ENCODE assay signal across 8 cellular contexts in the genomic region with DNA sequence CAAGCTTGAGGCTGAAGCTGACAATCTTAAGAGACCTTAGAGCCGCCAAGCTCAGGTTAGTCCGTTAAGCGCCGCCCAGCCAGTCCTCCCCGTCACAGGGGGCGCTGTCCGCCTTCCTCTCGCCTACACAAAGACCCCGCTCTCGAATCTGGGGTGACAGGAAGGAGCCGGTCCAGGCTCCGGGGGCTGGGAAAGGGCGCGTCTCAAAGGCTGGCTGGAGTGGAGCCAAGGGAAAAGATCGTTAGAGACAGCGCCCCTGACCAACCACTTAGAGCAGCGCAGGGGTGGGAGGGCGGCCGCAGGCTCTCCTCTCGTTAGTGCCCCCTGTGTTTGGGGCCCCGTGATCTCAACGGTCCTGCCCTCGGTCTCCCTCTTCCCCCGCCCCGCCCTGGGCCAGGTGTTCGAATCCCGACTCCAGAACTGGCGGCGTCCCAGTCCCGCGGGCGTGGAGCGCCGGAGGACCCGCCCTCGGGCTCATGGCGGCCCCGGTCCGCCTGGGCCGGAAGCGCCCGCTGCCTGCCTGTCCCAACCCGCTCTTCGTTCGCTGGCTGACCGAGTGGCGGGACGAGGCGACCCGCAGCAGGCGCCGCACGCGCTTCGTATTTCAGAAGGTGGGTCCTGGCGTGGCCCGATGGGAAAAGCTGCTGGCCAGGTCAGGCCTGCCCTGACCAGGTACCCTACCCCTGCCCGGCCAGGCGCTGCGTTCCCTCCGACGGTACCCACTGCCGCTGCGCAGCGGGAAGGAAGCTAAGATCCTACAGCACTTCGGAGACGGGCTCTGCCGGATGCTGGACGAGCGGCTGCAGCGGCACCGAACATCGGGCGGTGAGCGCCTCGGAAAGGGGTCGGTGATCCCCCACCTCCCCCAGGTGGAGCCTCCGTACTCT.
DNase-seq lines count a peak whose midpoint lies in the region; ATAC-seq and TF ChIP-seq lines count a peak whose summit lies in the region.

A gene with protein sequence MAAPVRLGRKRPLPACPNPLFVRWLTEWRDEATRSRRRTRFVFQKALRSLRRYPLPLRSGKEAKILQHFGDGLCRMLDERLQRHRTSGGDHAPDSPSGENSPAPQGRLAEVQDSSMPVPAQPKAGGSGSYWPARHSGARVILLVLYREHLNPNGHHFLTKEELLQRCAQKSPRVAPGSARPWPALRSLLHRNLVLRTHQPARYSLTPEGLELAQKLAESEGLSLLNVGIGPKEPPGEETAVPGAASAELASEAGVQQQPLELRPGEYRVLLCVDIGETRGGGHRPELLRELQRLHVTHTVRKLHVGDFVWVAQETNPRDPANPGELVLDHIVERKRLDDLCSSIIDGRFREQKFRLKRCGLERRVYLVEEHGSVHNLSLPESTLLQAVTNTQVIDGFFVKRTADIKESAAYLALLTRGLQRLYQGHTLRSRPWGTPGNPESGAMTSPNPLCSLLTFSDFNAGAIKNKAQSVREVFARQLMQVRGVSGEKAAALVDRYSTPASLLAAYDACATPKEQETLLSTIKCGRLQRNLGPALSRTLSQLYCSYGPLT (plus strand): TSS at position 156 of the 887 bp plus-strand sequence. CDS start 321 bp downstream, at position 477.

- no peaks in the 10 kb centered on the region for H3K27me3 ChIP-seq in MM.1S (replicated peaks; ENCODE audit: insufficient read depth, low read length)

- H3K4me3 ChIP-seq in MM.1S (ENCODE audit: low read length) = peak within 1 kb of the TSS; percentile 99
- peak within 1 kb of the TSS; percentile 96 for H3K4me3 ChIP-seq in fibroblast of pulmonary artery (replicated peaks; ENCODE audit: low read depth, low read length)

- peaks cover 52% of the 10 kb centered on the region for H3K79me2 ChIP-seq in MM.1S (ENCODE audit: low read length)

- H3K9ac ChIP-seq in MM.1S (ENCODE audit: low read length) = peak within 1 kb of the TSS; percentile 93

- peaks cover 29% of the 10 kb centered on the region for H3K36me3 Mint-ChIP-seq in nephron (ENCODE audit: low read depth)

- peak within 1 kb of the TSS; percentile 90 to 93 (median 92) for H3K4me3 Mint-ChIP-seq in nephron

- H3K4me1 ChIP-seq in MM.1S (ENCODE audit: low read length) = peaks cover 16% of the 10 kb centered on the region

- peaks cover 27% of the 10 kb centered on the region for H3K4me1 Mint-ChIP-seq in nephron

- H4K20me1 ChIP-seq in MM.1S (ENCODE audit: insufficient read depth, low read length) = peaks cover 13% of the 10 kb centered on the region

- H3K27ac Mint-ChIP-seq in nephron = peak within 1 kb of the TSS; percentile 97 to 99 (median 99)

- H3K27me3 Mint-ChIP-seq in nephron (ENCODE audit: low read depth) = no peaks in the 10 kb centered on the region

- peaks cover 40% of the 10 kb centered on the region for H3F3A ChIP-seq in MM.1S (ENCODE audit: insufficient read depth, low read length)

- H3K4me2 ChIP-seq in MM.1S (ENCODE audit: low read depth, low read length) = peak within 1 kb of the TSS; percentile 96

- no peaks in the 10 kb centered on the region for H3K9me2 ChIP-seq in MM.1S (replicated peaks; ENCODE audit: insufficient read depth, low read length)

- TF ChIP-seq CTCF in C4-2B (conservative IDR thresholded peaks at IDR 0.05) (peak; percentile 95), MM.1S (IDR thresholded peaks at IDR 0.05; ENCODE audit: low read length) (peak; percentile 90), fibroblast of pulmonary artery (IDR thresholded peaks at IDR 0.05; ENCODE audit: low read length, missing control alignments) (peak; percentile 70), nephron (IDR thresholded peaks at IDR 0.05; ENCODE audit: unreplicated experiment in 3 of 3) (peak; percentile 89 to 95 (median 94))

- H3K36me3 ChIP-seq in MM.1S (replicated peaks; ENCODE audit: insufficient read depth, low read length) = peaks cover 11% of the 10 kb centered on the region

- H3K9me3 ChIP-seq in MM.1S (replicated peaks; ENCODE audit: insufficient read depth, low read length) = no peaks in the 10 kb centered on the region

- DNase-seq in MM.1S (peak; percentile 96), SHP77 treated with DMSO at 0.1 percent for 48 hours (lab: John Stamatoyannopoulos, UW) (peak; percentile 93), fibroblast of pulmonary artery (ENCODE audit: low read depth) (peak; percentile 99)
- DNase-seq in activated effector memory CD4-positive, alpha-beta T cell treated with Interleukin-2 at 50 U/mL for 16 hours = peak; percentile 95
- peak; percentile 97 for DNase-seq in stimulated activated naive CD8-positive, alpha-beta T cell treated with anti-CD3 and anti-CD28 coated beads, Interleukin-15, Interleukin-2, amounts not matched to agents 100 U/mL and 50 U/mL, for 24 hours

- no peaks in the 10 kb centered on the region for H3K9me3 Mint-ChIP-seq in nephron

- peak; percentile 21 for ATAC-seq in GM21360 (IDR thresholded peaks at IDR 0.05; ENCODE audit: unreplicated experiment)
- ATAC-seq in stimulated activated naive CD8-positive, alpha-beta T cell treated with anti-CD3 and anti-CD28 coated beads, Interleukin-15, Interleukin-2, amounts not matched to agents 100 U/mL and 50 U/mL, for 24 hours = peak; percentile 39

- H3K27ac ChIP-seq in C4-2B = peak within 1 kb of the TSS; percentile 98
- H3K27ac ChIP-seq in MM.1S (ENCODE audit: low read length) = peak within 1 kb of the TSS; percentile 86

- H2AFZ ChIP-seq in MM.1S (ENCODE audit: low read length) = peak within 1 kb of the TSS; percentile 90

Comparison
In these comparisons a context has a peak if more than half of its experiments do, and no peak if none do; other contexts are left out.
1. Peak in every context shown above with its lines: DNase-seq, ATAC-seq, H3K4me3 ChIP-seq and H3K27ac ChIP-seq.